2 cellular contexts compared by ENCODE assay signal in the genomic region with DNA sequence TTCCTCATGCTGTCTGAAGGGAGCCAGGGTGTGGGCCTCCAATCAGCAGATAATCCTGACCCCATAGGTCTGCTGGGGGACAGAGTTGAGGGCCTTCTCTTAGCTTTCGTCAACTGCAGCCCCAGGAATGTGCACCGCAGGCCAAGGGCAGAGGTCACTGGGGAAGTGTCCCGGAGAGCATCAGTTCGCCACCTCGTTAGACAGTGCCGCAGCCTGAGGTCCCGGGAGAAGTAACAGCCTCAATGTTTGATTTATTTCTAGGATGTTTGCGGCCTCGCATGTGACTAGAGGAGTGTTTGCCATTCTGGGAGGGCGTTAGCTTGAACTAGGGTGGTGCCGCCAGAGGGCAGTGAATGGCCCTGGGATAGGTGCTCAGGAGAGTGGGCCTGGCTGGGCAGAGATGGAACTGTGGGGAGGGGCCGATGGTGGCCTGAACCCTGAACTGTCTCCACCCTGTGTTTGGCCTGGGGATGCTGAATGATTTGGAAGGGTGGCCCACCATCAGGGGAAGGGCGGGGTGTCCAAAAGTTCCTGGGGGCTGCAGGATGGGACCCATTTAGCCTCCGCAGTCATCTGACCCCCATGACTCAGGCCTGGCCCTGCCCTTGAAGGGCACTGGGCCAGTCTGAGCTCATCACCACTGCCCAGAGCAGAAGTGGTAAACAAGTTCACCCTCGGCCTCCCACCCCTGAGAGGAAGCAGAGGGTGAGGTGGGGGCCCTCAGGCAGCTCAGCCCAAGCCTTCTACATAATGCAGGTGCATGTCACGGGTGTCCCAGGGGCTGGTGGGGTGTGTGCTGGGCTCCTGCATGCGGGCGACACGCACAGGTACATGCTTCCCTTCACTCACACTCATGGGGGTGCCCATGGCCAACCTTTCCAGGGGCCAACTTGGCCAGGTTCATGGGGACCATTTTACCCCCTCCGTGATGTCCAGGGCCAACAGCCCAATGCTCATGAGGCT.
TF ChIP-seq lines count a peak whose summit lies in the region.

No MANE protein-coding gene starts in this region.

TF ChIP-seq in HEK293, 187 proteins besides CTCF, POLR2A, EP300 and RAD21 (continued from another document):
- TF ChIP-seq, protein P1, sequence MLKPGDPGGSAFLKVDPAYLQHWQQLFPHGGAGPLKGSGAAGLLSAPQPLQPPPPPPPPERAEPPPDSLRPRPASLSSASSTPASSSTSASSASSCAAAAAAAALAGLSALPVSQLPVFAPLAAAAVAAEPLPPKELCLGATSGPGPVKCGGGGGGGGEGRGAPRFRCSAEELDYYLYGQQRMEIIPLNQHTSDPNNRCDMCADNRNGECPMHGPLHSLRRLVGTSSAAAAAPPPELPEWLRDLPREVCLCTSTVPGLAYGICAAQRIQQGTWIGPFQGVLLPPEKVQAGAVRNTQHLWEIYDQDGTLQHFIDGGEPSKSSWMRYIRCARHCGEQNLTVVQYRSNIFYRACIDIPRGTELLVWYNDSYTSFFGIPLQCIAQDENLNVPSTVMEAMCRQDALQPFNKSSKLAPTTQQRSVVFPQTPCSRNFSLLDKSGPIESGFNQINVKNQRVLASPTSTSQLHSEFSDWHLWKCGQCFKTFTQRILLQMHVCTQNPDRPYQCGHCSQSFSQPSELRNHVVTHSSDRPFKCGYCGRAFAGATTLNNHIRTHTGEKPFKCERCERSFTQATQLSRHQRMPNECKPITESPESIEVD (tag by site-specific recombination; IDR thresholded peaks at IDR 0.05): no peak
- TF ChIP-seq ZNF10 (tag by site-specific recombination; IDR thresholded peaks at IDR 0.05): 0 out of 2 replicates have a peak, but pooled peaks have one; percentile 39
- TF ChIP-seq, protein P2, sequence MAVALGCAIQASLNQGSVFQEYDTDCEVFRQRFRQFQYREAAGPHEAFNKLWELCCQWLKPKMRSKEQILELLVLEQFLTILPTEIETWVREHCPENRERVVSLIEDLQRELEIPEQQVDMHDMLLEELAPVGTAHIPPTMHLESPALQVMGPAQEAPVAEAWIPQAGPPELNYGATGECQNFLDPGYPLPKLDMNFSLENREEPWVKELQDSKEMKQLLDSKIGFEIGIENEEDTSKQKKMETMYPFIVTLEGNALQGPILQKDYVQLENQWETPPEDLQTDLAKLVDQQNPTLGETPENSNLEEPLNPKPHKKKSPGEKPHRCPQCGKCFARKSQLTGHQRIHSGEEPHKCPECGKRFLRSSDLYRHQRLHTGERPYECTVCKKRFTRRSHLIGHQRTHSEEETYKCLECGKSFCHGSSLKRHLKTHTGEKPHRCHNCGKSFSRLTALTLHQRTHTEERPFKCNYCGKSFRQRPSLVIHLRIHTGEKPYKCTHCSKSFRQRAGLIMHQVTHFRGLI (tag by site-specific recombination; IDR thresholded peaks at IDR 0.05): peak; percentile 85
- TF ChIP-seq ZNF529 (tag by site-specific recombination; IDR thresholded peaks at IDR 0.05; ENCODE audit: insufficient replicate concordance): no peak
- TF ChIP-seq ZNF658 (tag by site-specific recombination; IDR thresholded peaks at IDR 0.05): no peak

TF ChIP-seq in GM12878, 131 proteins besides CTCF, POLR2A, EP300 and RAD21 (continued from another document):
- TF ChIP-seq, protein P3, sequence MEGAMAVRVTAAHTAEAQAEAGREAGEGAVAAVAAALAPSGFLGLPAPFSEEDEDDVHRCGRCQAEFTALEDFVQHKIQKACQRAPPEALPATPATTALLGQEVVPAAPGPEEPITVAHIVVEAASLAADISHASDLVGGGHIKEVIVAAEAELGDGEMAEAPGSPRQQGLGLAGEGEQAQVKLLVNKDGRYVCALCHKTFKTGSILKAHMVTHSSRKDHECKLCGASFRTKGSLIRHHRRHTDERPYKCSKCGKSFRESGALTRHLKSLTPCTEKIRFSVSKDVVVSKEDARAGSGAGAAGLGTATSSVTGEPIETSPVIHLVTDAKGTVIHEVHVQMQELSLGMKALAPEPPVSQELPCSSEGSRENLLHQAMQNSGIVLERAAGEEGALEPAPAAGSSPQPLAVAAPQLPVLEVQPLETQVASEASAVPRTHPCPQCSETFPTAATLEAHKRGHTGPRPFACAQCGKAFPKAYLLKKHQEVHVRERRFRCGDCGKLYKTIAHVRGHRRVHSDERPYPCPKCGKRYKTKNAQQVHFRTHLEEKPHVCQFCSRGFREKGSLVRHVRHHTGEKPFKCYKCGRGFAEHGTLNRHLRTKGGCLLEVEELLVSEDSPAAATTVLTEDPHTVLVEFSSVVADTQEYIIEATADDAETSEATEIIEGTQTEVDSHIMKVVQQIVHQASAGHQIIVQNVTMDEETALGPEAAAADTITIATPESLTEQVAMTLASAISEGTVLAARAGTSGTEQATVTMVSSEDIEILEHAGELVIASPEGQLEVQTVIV (IDR thresholded peaks at IDR 0.05; ENCODE audit: borderline replicate concordance, partially characterized antibody): no peak
- TF ChIP-seq ZNF384 (IDR thresholded peaks at IDR 0.05; ENCODE audit: borderline replicate concordance, low read depth, low read length): no peak
- no peak for TF ChIP-seq MEF2A (IDR thresholded peaks at IDR 0.05; ENCODE audit: insufficient read depth, low read depth, low read length)
- no peak for TF ChIP-seq FOS (IDR thresholded peaks at IDR 0.05; ENCODE audit: borderline replicate concordance, extremely low read depth, insufficient read length)
- no peak for TF ChIP-seq IKZF2 (IDR thresholded peaks at IDR 0.05)
- TF ChIP-seq POLR2AphosphoS2 (IDR thresholded peaks at IDR 0.05; ENCODE audit: low read depth, low read length): no peak
- TF ChIP-seq TAF1 (IDR thresholded peaks at IDR 0.05; ENCODE audit: borderline replicate concordance, low read depth, low read length): no peak
- no peak for TF ChIP-seq NRF1 (conservative IDR thresholded peaks at IDR 0.05; ENCODE audit: low read depth, low read length)
- no peak for TF ChIP-seq ZNF24 (IDR thresholded peaks at IDR 0.05)
- TF ChIP-seq CBFB (IDR thresholded peaks at IDR 0.05; ENCODE audit: low read depth): no peak
- TF ChIP-seq, protein P4, sequence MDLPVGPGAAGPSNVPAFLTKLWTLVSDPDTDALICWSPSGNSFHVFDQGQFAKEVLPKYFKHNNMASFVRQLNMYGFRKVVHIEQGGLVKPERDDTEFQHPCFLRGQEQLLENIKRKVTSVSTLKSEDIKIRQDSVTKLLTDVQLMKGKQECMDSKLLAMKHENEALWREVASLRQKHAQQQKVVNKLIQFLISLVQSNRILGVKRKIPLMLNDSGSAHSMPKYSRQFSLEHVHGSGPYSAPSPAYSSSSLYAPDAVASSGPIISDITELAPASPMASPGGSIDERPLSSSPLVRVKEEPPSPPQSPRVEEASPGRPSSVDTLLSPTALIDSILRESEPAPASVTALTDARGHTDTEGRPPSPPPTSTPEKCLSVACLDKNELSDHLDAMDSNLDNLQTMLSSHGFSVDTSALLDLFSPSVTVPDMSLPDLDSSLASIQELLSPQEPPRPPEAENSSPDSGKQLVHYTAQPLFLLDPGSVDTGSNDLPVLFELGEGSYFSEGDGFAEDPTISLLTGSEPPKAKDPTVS (IDR thresholded peaks at IDR 0.05; ENCODE audit: low read depth, low read length): no peak
- TF ChIP-seq BCL11A (IDR thresholded peaks at IDR 0.05; ENCODE audit: low read depth, low read length): no peak
- TF ChIP-seq RB1 (IDR thresholded peaks at IDR 0.05; ENCODE audit: borderline replicate concordance): no peak
